8 cellular contexts compared by ENCODE assay signal in genomic region chr3:170355738-170356595, GRCh38. TPM values are rescaled to one million over a fixed set of nuclear protein-coding genes. Genes with fewer than 3 reads are reported as not detected.
A peak's percentile ranks its signal among the peaks of the same experiment; 100 is the strongest.
DNase-seq lines count a peak whose midpoint lies in the region; ATAC-seq and TF ChIP-seq lines count a peak whose summit lies in the region.

No MANE protein-coding gene starts in this region.

- H3K4me1 ChIP-seq in lung (ENCODE audit: control insufficient read depth in 2 of 2, insufficient read depth in 2 of 2, low read length in 2 of 2) (peaks cover 8 to 19% of the 10 kb centered on the region in 2 donors), testis (peaks cover 17% of the 10 kb centered on the region)

- WGBS in lung, 2 donors = 1 to 5% methylated on average over 22 of the region's 22 CpGs
- WGBS in testis, 2 donors = 1% methylated on average over 22 of the region's 22 CpGs

- H3K27ac ChIP-seq in coronary artery = peak overlapping the region; percentile 95 to 100
- H3K27ac ChIP-seq in lung (ENCODE audit: low read depth in 1 of 2, low read length in 1 of 2) = peak overlapping the region; percentile 98 to 99
- H3K27ac ChIP-seq in testis = peak overlapping the region; percentile 73 to 99

- peak overlapping the region; percentile 99 for H3K4me3 ChIP-seq in coronary artery
- H3K4me3 ChIP-seq in lung = peak overlapping the region; percentile 39
- H3K4me3 ChIP-seq in testis = peak overlapping the region; percentile 67 to 94

- H3K36me3 ChIP-seq in lung (ENCODE audit: control insufficient read depth in 2 of 2, insufficient read depth in 2 of 2, low read length in 2 of 2) (peaks cover 3 to 8% of the 10 kb centered on the region in 2 donors), testis (ENCODE audit: low read depth, missing control alignments) (no peaks in the 10 kb centered on the region)

- ATAC-seq in GM21390 (IDR thresholded peaks at IDR 0.05; ENCODE audit: unreplicated experiment) (peak; percentile 17), lung (ENCODE audit: insufficient read depth, low FRiP score) (no peak)

- intact Hi-C loops in testis (cut with DNase I; ENCODE audit: low total_unique reads) = no loop called here

- no peak for TF ChIP-seq CTCF in coronary artery (IDR thresholded peaks at IDR 0.05)
- no peak for TF ChIP-seq CTCF in lung (IDR thresholded peaks at IDR 0.05; ENCODE audit: control extremely low read depth, extremely low read depth)
- TF ChIP-seq CTCF in testis (IDR thresholded peaks at IDR 0.05) = no peak

- DNase-seq in EH (ENCODE audit: low read depth) (peak; percentile 49), HT-29 (ENCODE audit: low spot score) (peak; percentile 73), RPMI7951 (ENCODE audit: low read depth) (peak; percentile 74), coronary artery (ENCODE audit: low spot score) (peak; percentile 79), lung (ENCODE audit: low spot score) (peak; percentile 33), testis (peak; percentile 30), GM19240 (ENCODE audit: insufficient read length, low spot score) (no peak)

- H3K9me3 ChIP-seq in lung (ENCODE audit: control insufficient read depth in 2 of 2, insufficient read depth in 1 of 2, low read length in 1 of 2) (peaks cover 0 to 1% of the 10 kb centered on the region in 2 donors), testis (no peaks in the 10 kb centered on the region)

- TF ChIP-seq POLR2A in testis (IDR thresholded peaks at IDR 0.05) = no peak

- H3K27me3 ChIP-seq in lung (ENCODE audit: control insufficient read depth, insufficient read depth) = no peaks in the 10 kb centered on the region
- H3K27me3 ChIP-seq in testis = no peaks in the 10 kb centered on the region

RNA-seq across cellular contexts. Expression of gene SKIL, which starts 1.5 kb away (rescaled TPM):
- 51.7 and 54.2 TPM in 2 replicates for total RNA-seq in HT-29 (2014; rRNA removed; shearing (Covaris generic))
- 41.9 and 53.1 TPM in 2 replicates for total RNA-seq in RPMI7951 (2014; rRNA removed; shearing (Covaris generic))
- total RNA-seq in lung (100 to 1,000 TPM in 1 of 2 donors, 10 to 100 TPM in 1; 57.3 to 110 TPM), testis (10 to 100 TPM; 47.4 to 53.6 TPM)
- polyA plus RNA-seq in lung (10 to 100 TPM; 16.5 to 19.6 TPM), testis (ENCODE audit: insufficient read depth, low read depth, low replicate concordance) (19.1 TPM)

Comparison
In these comparisons a context has a peak if more than half of its experiments do, and no peak if none do; other contexts are left out.
1. H3K4me3 ChIP-seq: peak in every context shown above with its lines; median percentile 99 in coronary artery; 80 in testis; 39 in lung.